Comparison of ENCODE assay signal across 24 cellular contexts in the genomic region with DNA sequence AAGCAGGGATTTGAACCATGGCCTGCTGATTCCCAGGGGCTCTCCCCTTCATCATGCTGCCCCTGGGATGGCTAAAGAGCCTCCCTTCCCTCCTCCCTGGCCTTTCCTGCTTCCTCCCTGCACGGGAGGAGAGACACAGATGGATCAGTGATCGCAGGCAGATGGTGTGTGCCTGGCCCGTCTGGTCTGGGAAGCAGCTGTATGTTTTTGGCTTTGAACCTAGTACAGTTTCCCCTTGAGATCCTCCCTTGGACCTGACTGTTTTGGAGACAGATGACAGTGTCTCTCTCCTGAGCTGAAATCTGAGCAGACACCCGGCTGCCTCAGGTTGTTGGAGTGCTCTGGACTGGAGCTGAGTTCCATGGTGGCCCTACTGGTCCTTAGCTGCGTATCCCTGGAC. TPM values are rescaled to one million over a fixed set of nuclear protein-coding genes. Genes with fewer than 3 reads are reported as not detected.
"Had no signal": no experiment of that assay in that cellular context is flagged by ENCODE, and none has a peak within 500 bp of the region (broad histone marks: within the 10 kb centered on the region; RNA-seq: fewer than 3 reads in every experiment).

No MANE protein-coding gene starts in this region.

- H3K27me3 Mint-ChIP-seq: activated naive CD8-positive, alpha-beta T cell had no signal

- H3K36me3 ChIP-seq: colonic mucosa, left ventricle myocardium inferior, tibial nerve had no signal

- H3K4me1 Mint-ChIP-seq: activated B cell treated with CpG ODN at 0.5 μM for 24 hours, natural killer cell had no signal

- H3K27me3 ChIP-seq: body of pancreas, colonic mucosa, tibial nerve had no signal

- H3K9me3 ChIP-seq: colonic mucosa had no signal

- DNase-seq: activated B cell treated with CpG ODN at 0.5 μM for 24 hours; activated CD4-positive, alpha-beta T cell treated with anti-CD3 and anti-CD28 coated beads for 48 hours; activated CD8-positive, alpha-beta memory T cell treated with anti-CD3 and anti-CD28 coated beads, Interleukin-2, amount 50 U/mL, for 4 hours; activated CD8-positive, alpha-beta T cell treated with anti-CD3 and anti-CD28 coated beads, Interleukin-2, amount 10 ng/mL, durations not matched to agents 7 days and 5 days; activated gamma-delta T cell treated with Interleukin-2 at 50 U/mL for 16 hours; activated T-cell treated with anti-CD3 and anti-CD28 coated beads, Interleukin-2, amount 50 U/mL, for 72 hours; amygdala; body of pancreas; colonic mucosa; kidney; left ventricle myocardium inferior; mesenchymal stem cell; natural killer cell; nucleus accumbens; stimulated activated CD4-positive, alpha-beta T cell treated with anti-CD3 and anti-CD28 coated beads, Interleukin-15, amount 100 ng/mL, for 24 hours; stimulated activated CD4-positive, alpha-beta T cell treated with anti-CD3 and anti-CD28 coated beads, Interleukin-4, amount 100 ng/mL, for 1 hour; stimulated activated naive CD4-positive, alpha-beta T cell had no signal

- ATAC-seq: activated CD8-positive, alpha-beta T cell treated with anti-CD3 and anti-CD28 coated beads, Interleukin-2, amount 10 ng/mL, durations not matched to agents 7 days and 5 days; activated T-cell treated with anti-CD3 and anti-CD28 coated beads, Interleukin-2, amount 50 U/mL, for 72 hours; body of pancreas; esophagus mucosa; natural killer cell had no signal

- H3K27ac ChIP-seq: body of pancreas, colonic mucosa, left ventricle myocardium inferior, skin epidermis, tibial nerve had no signal

- H3K4me1 ChIP-seq: body of pancreas, left ventricle myocardium inferior, tibial nerve had no signal

- H3K27ac Mint-ChIP-seq: activated B cell treated with CpG ODN at 0.5 μM for 24 hours; activated CD8-positive, alpha-beta T cell treated with anti-CD3 and anti-CD28 coated beads, Interleukin-2, amount 10 ng/mL, durations not matched to agents 7 days and 5 days; activated naive CD8-positive, alpha-beta T cell; activated T-cell treated with anti-CD3 and anti-CD28 coated beads, Interleukin-2, amount 50 U/mL, for 72 hours; natural killer cell had no signal

- H3K4me3 Mint-ChIP-seq: activated B cell treated with CpG ODN at 0.5 μM for 24 hours; activated CD8-positive, alpha-beta T cell treated with anti-CD3 and anti-CD28 coated beads, Interleukin-2, amount 10 ng/mL, durations not matched to agents 7 days and 5 days; activated naive CD8-positive, alpha-beta T cell; activated T-cell treated with anti-CD3 and anti-CD28 coated beads, Interleukin-2, amount 50 U/mL, for 72 hours; natural killer cell had no signal

- H3K4me3 ChIP-seq: body of pancreas, colonic mucosa, left ventricle myocardium inferior, skin epidermis, tibial nerve had no signal

RNA-seq across cellular contexts. Expression of a gene that starts 29.0 kb away (rescaled TPM):
- total RNA-seq: activated B cell treated with CpG ODN at 0.5 μM for 24 hours; activated CD8-positive, alpha-beta T cell treated with anti-CD3 and anti-CD28 coated beads, Interleukin-2, amount 10 ng/mL, durations not matched to agents 7 days and 5 days; glomerular endothelial cell; left ventricle myocardium inferior; natural killer cell; subcutaneous adipose tissue; T-helper 2 cell treated with Interferon-gamma antibody and Interleukin-4, amounts not matched to agents 100 ng/mL and 5 ng/mL, for 36 hours; tibial nerve had no signal

RNA-seq across cellular contexts. Expression of a gene that starts 44.6 kb away (rescaled TPM):
- total RNA-seq: activated B cell treated with CpG ODN at 0.5 μM for 24 hours; activated CD8-positive, alpha-beta T cell treated with anti-CD3 and anti-CD28 coated beads, Interleukin-2, amount 10 ng/mL, durations not matched to agents 7 days and 5 days; activated T-cell treated with anti-CD3 and anti-CD28 coated beads, Interleukin-2, amount 50 U/mL, for 72 hours; glomerular endothelial cell; natural killer cell; T-helper 2 cell treated with Interferon-gamma antibody and Interleukin-4, amounts not matched to agents 100 ng/mL and 5 ng/mL, for 36 hours had no signal
